Comparison of ENCODE assay signal across 8 cellular contexts in the genomic region with DNA sequence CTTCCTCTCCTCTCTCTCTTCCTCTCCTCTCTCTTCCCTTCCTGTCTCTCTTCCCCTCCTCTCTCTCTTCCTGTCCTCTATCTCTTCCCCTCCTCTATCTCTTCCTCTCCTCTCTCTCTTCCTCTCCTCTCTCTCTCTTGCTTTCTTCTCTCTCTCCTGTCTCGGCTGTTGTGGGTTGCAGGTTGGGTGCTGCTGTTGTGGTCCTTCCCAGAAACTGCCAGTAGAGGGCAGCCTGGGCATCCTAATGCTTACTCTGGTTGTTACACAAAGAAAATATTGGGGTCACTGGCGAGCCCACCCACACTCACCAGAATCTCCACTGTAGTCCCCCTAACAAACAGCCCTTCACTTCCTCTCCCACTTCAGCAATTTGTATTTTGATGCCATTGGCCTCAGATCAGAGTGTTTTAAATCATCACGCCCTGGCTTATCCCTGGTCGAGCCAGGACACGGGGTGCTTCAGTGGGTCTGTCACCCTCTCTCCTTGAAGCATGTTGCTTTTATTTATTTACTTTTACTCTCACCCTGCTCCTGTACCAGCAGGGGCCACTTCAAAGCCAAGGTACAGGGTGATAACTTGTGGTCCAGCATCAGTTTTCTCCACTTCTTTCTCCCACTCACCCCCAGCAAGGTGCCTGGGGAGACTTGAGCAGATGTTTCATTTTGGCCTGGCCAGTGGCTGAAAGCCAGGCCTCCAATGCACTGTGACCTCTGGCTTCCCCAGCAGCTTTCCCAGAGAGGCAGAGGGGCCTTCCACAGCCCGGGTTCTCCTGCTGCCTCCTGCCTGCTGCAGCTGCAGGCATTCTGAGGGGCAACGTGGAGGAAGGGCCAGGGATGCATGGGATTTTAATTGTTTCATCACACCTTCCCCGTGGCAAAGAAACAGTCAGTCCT. TPM values are rescaled to one million over a fixed set of nuclear protein-coding genes. Genes with fewer than 3 reads are reported as not detected.
DNase-seq lines count a peak whose midpoint lies in the region; ATAC-seq and TF ChIP-seq lines count a peak whose summit lies in the region.

No MANE protein-coding gene starts in this region.

- DNase-seq in BJ (ENCODE audit: low read depth) (no peak), RPMI8226 (peak; percentile 58), left cardiac atrium (peak; percentile 59), retinal pigment epithelial cell (ENCODE audit: low read depth) (no peak), SW480 (ENCODE audit: low spot score) (no peak)
- DNase-seq in activated naive CD8-positive, alpha-beta T cell treated with anti-CD3 and anti-CD28 coated beads for 36 hours: no peak

- H3K36me3 Mint-ChIP-seq in activated naive CD8-positive, alpha-beta T cell treated with anti-CD3 and anti-CD28 coated beads for 36 hours: no peaks in the 10 kb centered on the region

- CTCF ChIA-PET in BJ (lab: Yijun Ruan, JAX): interaction anchor here (1.0 to 5.3 kb wide), 3 partner anchors 8 to 107 kb away, joined by 3 to 32 read pairs (median 27); a partner anchor contains a TSS

- H3K27me3 Mint-ChIP-seq in activated naive CD8-positive, alpha-beta T cell treated with anti-CD3 and anti-CD28 coated beads for 36 hours: peaks cover 6% of the 10 kb centered on the region

- POLR2A ChIA-PET in BJ (lab: Charles Lee): no interaction called here

- peak; percentile 79 for TF ChIP-seq CTCF in BJ (IDR thresholded peaks at IDR 0.05; ENCODE audit: insufficient read depth, low read depth, low read length)
- peak; percentile 86 for TF ChIP-seq CTCF in retinal pigment epithelial cell (conservative IDR thresholded peaks at IDR 0.05; ENCODE audit: low read depth, low read length)

- ATAC-seq in GM19463 (IDR thresholded peaks at IDR 0.05; ENCODE audit: unreplicated experiment) (peak; percentile 45), left cardiac atrium (no peak), HG03354 (IDR thresholded peaks at IDR 0.05; ENCODE audit: poor library complexity, severe bottlenecking, unreplicated experiment) (no peak)

- H3K4me3 Mint-ChIP-seq in activated naive CD8-positive, alpha-beta T cell treated with anti-CD3 and anti-CD28 coated beads for 36 hours: no peak overlapping the region

- no peaks in the 10 kb centered on the region; the same call in none of the 2 replicates for H3K27me3 ChIP-seq in BJ (ENCODE audit: control insufficient read depth, insufficient read depth, low read length)

- H3K27ac Mint-ChIP-seq in activated naive CD8-positive, alpha-beta T cell treated with anti-CD3 and anti-CD28 coated beads for 36 hours: peak overlapping the region; percentile 1

- peaks cover 10% of the 10 kb centered on the region for H3K4me1 Mint-ChIP-seq in activated naive CD8-positive, alpha-beta T cell treated with anti-CD3 and anti-CD28 coated beads for 36 hours

- intact Hi-C loops in left cardiac atrium (cut with DNase I): loop anchor here (2.0 kb wide), 1 partner anchor 100 kb away; no protein-coding TSS in a partner anchor

- peaks cover 5% of the 10 kb centered on the region for H3K36me3 ChIP-seq in BJ (ENCODE audit: control insufficient read depth, insufficient read depth, low read length)

- no peak overlapping the region for H3K4me3 ChIP-seq in BJ (ENCODE audit: low read depth, low read length)
- no peak overlapping the region for H3K4me3 ChIP-seq in retinal pigment epithelial cell (ENCODE audit: low read length)

- no peaks in the 10 kb centered on the region for H3K9me3 Mint-ChIP-seq in activated naive CD8-positive, alpha-beta T cell treated with anti-CD3 and anti-CD28 coated beads for 36 hours

RNA-seq across cellular contexts. Expression of a gene that starts 4.7 kb away (rescaled TPM):
- polyA plus RNA-seq in BJ (2011; rRNA removed): 0.71 and 1.1 TPM in 2 replicates
- polyA minus RNA-seq in BJ (2011; rRNA and poly(A)+ RNA removed): 0.67 and 2.0 TPM in 2 replicates
- under 1 TPM; 0.12 to 0.25 TPM for total RNA-seq in activated naive CD8-positive, alpha-beta T cell treated with anti-CD3 and anti-CD28 coated beads for 36 hours
- total RNA-seq in left cardiac atrium: 10 to 100 TPM; 46.2 to 52.9 TPM

RNA-seq across cellular contexts. Expression of a gene that starts 19.7 kb away (rescaled TPM):
- polyA plus RNA-seq in BJ (2011; rRNA removed): 48.7 and 86.2 TPM in 2 replicates
- 45.0 and 49.4 TPM in 2 replicates for polyA minus RNA-seq in BJ (2011; rRNA and poly(A)+ RNA removed)
- 10 to 100 TPM; 52.6 to 54.2 TPM for total RNA-seq in activated naive CD8-positive, alpha-beta T cell treated with anti-CD3 and anti-CD28 coated beads for 36 hours
- total RNA-seq in left cardiac atrium: 10 to 100 TPM; 32.3 to 37.7 TPM

RNA-seq across cellular contexts. Expression of a gene that starts 20.4 kb away (rescaled TPM):
- polyA plus RNA-seq in BJ (2011; rRNA removed): 4.9 and 5.8 TPM in 2 replicates
- 4.7 and 5.1 TPM in 2 replicates for polyA minus RNA-seq in BJ (2011; rRNA and poly(A)+ RNA removed)
- total RNA-seq in activated naive CD8-positive, alpha-beta T cell treated with anti-CD3 and anti-CD28 coated beads for 36 hours: 1 to 10 TPM; 6.8 to 7.2 TPM
- total RNA-seq in left cardiac atrium: 1 to 10 TPM; 5.9 to 8.1 TPM

RNA-seq across cellular contexts. Expression of a gene that starts 49.9 kb away (rescaled TPM):
- not detected in 2 replicates for polyA plus RNA-seq in BJ (2011; rRNA removed)
- polyA minus RNA-seq in BJ (2011; rRNA and poly(A)+ RNA removed): not detected in 2 replicates
- not detected for total RNA-seq in activated naive CD8-positive, alpha-beta T cell treated with anti-CD3 and anti-CD28 coated beads for 36 hours
- total RNA-seq in left cardiac atrium: not detected

Comparison
In these comparisons a context has a peak if more than half of its experiments do, and no peak if none do; other contexts are left out.
1. DNase-seq: peak in RPMI8226 (single experiment) and left cardiac atrium (single experiment); none in BJ (single experiment), activated naive CD8-positive, alpha-beta T cell treated with anti-CD3 and anti-CD28 coated beads for 36 hours (single experiment), retinal pigment epithelial cell (single experiment) and SW480 (single experiment).
2. RNA of a gene that starts 4.7 kb away (total RNA-seq): 46.2 to 52.9 TPM in left cardiac atrium; 0.12 to 0.25 TPM in activated naive CD8-positive, alpha-beta T cell treated with anti-CD3 and anti-CD28 coated beads for 36 hours; every median in the first group is over 10 times any median in the second.